Comparison of ENCODE assay signal across 1 cellular context in the genomic region with DNA sequence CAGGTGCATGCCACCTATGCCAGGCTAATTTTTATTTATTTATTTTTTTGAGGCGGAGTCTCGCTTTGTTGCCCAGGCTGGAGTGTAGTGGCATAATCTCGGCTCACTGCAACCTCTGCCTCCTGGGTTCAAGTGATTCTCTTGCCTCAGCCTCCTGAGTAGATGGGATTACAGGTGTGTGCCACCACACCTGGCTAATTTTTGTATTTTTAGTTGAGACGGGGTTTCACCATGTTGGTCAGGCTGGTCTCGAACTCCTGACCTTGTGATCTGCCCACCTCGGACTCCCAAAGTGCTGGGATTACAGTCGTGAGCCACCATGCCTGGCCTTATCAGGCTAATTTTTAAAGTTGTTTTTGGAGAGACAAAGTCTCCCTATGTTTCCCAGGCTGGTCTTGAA.
TF ChIP-seq lines count a peak whose summit lies in the region.

No MANE protein-coding gene starts in this region.

TF ChIP-seq in GM12878, 131 proteins besides CTCF, POLR2A, EP300 and RAD21:
- TF ChIP-seq NFXL1 (IDR thresholded peaks at IDR 0.05; ENCODE audit: borderline replicate concordance), result peak; percentile 69; the same call in 1 of the 2 replicates
